1 cellular context compared by ENCODE assay signal in the genomic region with DNA sequence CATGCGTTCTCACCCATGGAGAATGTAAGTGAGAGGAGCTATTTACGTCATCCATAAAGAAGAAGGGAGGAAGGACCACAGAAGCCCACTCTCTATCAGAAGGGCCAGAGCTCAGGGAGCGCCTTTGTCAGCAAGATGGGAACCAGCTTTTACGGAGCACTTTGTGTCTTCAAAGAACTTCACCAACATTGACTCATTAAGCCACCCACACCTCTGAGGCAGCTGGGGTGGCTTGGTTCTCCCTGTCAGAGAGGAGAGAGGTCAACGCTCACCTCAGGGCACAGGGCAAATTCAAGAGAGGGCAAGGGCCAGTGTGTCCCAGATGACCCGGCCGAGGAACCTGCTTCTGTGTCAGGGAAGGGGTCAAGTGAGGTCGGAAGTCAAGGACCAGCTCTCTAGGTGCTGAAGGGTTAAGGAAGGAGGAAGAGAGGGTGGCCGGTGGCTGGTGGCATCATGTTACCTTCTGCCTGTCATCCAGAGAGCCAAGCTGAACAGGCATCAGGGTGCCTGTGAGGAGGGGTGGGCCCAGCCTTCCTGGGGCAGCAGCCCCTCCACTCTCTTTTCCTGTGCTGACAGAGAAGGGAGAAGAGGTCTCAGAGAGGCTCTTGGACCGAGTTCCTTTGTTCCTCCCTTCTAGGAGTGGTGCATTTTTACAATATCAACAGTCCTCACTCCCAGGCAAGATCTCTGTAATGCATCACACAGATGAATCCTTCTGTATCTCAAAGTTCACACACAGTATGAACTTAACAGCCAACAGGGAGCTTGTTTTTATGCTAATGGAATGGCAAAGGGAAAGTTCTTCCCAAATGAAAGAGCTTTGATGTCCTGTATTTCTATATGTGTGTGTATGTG.
TF ChIP-seq lines count a peak whose summit lies in the region.

No MANE protein-coding gene starts in this region.

TF ChIP-seq in HepG2, 621 proteins besides CTCF, POLR2A, EP300 and RAD21 (continued from another document):
- TF ChIP-seq CHD4 (IDR thresholded peaks at IDR 0.05; ENCODE audit: borderline replicate concordance, low read length) (0 out of 2 replicates have a peak, but pooled peaks have one; percentile 3), NFYC (CRISPR knock-in tag; IDR thresholded peaks at IDR 0.05) (no peak), NR2F2 (IDR thresholded peaks at IDR 0.05; ENCODE audit: borderline replicate concordance, low read depth) (peak; percentile 67; the same call in 1 of the 2 replicates), TP53 (CRISPR knock-in tag; conservative IDR thresholded peaks at IDR 0.05) (0 out of 2 replicates have a peak, but pooled peaks have one; percentile 19), ZNF263 (CRISPR knock-in tag; IDR thresholded peaks at IDR 0.05) (no peak), GATAD2A (CRISPR knock-in tag; IDR thresholded peaks at IDR 0.05) (peak; percentile 36), THRA (CRISPR knock-in tag; IDR thresholded peaks at IDR 0.05; ENCODE audit: borderline replicate concordance) (peak; percentile 64; the same call in 1 of the 2 replicates), ZNF317 (CRISPR knock-in tag; IDR thresholded peaks at IDR 0.05) (no peak), MTA1 (CRISPR knock-in tag; IDR thresholded peaks at IDR 0.05; ENCODE audit: borderline replicate concordance) (0 out of 2 replicates have a peak, but pooled peaks have one; percentile 70), ZNF710 (CRISPR knock-in tag; IDR thresholded peaks at IDR 0.05; ENCODE audit: borderline replicate concordance) (0 out of 2 replicates have a peak, but pooled peaks have one; percentile 14), ZNF572 (CRISPR knock-in tag; IDR thresholded peaks at IDR 0.05) (no peak), ZNF292 (CRISPR knock-in tag; IDR thresholded peaks at IDR 0.05; ENCODE audit: borderline replicate concordance, low read depth) (peak; percentile 53; the same call in 1 of the 2 replicates), HOXD1 (CRISPR knock-in tag; IDR thresholded peaks at IDR 0.05) (0 out of 2 replicates have a peak, but pooled peaks have one; percentile 28), CEBPZ (IDR thresholded peaks at IDR 0.05; ENCODE audit: low read length) (no peak), PTBP1 (IDR thresholded peaks at IDR 0.05; ENCODE audit: low read depth, low read length, poor library complexity, severe bottlenecking) (no peak), ZNF652 (CRISPR knock-in tag; IDR thresholded peaks at IDR 0.05; ENCODE audit: borderline replicate concordance, low read depth) (peak; percentile 90), NONO (IDR thresholded peaks at IDR 0.05) (no peak), NONO (CRISPR knock-in tag; conservative IDR thresholded peaks at IDR 0.05) (0 out of 2 replicates have a peak, but pooled peaks have one; percentile 4), FOXO1 (CRISPR knock-in tag; IDR thresholded peaks at IDR 0.05) (no peak), ELK4 (CRISPR knock-in tag; IDR thresholded peaks at IDR 0.05; ENCODE audit: borderline replicate concordance) (no peak), TAF1 (CRISPR knock-in tag; IDR thresholded peaks at IDR 0.05) (no peak), ATM (IDR thresholded peaks at IDR 0.05; ENCODE audit: borderline replicate concordance) (no peak), HNF4A (CRISPR knock-in tag; IDR thresholded peaks at IDR 0.05) (peak; percentile 50), ZNF615 (CRISPR knock-in tag; IDR thresholded peaks at IDR 0.05; ENCODE audit: borderline replicate concordance) (no peak), SRF (IDR thresholded peaks at IDR 0.05; ENCODE audit: low read depth, low read length) (no peak), SKI (IDR thresholded peaks at IDR 0.05; ENCODE audit: partially characterized antibody) (no peak), ZHX1 (CRISPR knock-in tag; IDR thresholded peaks at IDR 0.05; ENCODE audit: low read depth) (no peak), NR2C2 (CRISPR knock-in tag; IDR thresholded peaks at IDR 0.05; ENCODE audit: borderline replicate concordance) (peak; percentile 49; the same call in 1 of the 2 replicates), SIX4 (CRISPR knock-in tag; IDR thresholded peaks at IDR 0.05) (peak; percentile 65)
- TF ChIP-seq, protein P1, sequence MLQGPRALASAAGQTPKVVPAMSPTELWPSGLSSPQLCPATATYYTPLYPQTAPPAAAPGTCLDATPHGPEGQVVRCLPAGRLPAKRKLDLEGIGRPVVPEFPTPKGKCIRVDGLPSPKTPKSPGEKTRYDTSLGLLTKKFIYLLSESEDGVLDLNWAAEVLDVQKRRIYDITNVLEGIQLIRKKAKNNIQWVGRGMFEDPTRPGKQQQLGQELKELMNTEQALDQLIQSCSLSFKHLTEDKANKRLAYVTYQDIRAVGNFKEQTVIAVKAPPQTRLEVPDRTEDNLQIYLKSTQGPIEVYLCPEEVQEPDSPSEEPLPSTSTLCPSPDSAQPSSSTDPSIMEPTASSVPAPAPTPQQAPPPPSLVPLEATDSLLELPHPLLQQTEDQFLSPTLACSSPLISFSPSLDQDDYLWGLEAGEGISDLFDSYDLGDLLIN (CRISPR knock-in tag; IDR thresholded peaks at IDR 0.05; ENCODE audit: borderline replicate concordance): no peak
- TF ChIP-seq, protein P2, sequence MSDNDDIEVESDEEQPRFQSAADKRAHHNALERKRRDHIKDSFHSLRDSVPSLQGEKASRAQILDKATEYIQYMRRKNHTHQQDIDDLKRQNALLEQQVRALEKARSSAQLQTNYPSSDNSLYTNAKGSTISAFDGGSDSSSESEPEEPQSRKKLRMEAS (IDR thresholded peaks at IDR 0.05): peak; percentile 40; the same call in 1 of the 2 replicates
